9 cellular contexts compared by ENCODE assay signal in the genomic region with DNA sequence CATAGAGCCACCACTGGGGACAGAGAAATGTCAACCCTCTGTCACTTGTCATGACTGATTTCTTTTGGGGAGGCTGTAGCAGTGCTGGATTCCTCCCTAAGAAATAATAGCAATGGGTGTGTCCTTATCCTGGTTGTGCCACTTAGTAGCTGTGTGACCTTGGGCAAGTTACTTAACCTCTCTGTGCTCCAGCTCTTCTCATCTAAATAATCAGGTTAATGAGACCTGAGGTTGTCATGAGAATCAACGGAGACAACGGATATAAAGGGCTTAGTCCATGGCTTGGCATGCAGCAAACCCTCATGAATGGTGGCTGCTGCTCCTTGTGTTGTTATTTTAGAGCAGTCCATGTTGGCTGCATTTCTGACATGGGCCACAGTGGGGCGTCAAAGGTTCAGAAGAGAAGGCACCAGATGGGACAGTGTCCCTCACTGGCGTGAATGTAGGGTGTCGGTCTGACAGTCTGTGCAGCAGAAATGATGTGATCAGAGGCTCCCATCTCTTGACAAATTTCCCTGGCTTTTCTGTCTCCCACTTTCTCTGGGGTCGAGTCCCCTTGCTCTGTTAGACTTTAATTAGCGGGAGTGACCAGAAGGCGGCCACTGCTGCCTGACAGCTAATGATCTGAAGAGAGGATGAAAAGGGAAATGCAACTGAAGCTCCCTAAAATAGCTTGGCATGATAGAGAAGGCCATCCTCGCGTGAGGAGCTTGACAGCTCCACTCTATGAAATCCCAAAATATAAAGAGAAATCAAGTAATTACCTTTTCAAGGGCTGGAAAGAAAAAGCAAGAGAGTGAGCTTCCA.
DNase-seq lines count a peak whose midpoint lies in the region; ATAC-seq and TF ChIP-seq lines count a peak whose summit lies in the region.
"Had no signal": no experiment of that assay in that cellular context is flagged by ENCODE, and none has a peak within 500 bp of the region (broad histone marks: within the 10 kb centered on the region; RNA-seq: fewer than 3 reads in every experiment).

No MANE protein-coding gene starts in this region.

- H3K9me3 ChIP-seq in GM23248 (ENCODE audit: low read depth) (no peaks in the 10 kb centered on the region), T-helper 17 cell (ENCODE audit: control insufficient read depth, low read length, poor library complexity, severe bottlenecking) (no peaks in the 10 kb centered on the region)

- H3K4me1 Mint-ChIP-seq in endothelial cell (ENCODE audit: unreplicated experiment) (no peaks in the 10 kb centered on the region), T-helper 17 cell (no peaks in the 10 kb centered on the region)
- H3K4me1 Mint-ChIP-seq: naive B cell had no signal

- in situ Hi-C loops in GM23248 (cut with MboI) = loop anchor here (10.0 kb wide), 1 partner anchor 559 kb away; no protein-coding TSS in a partner anchor
- in situ Hi-C loops in KBM-7 (cut with MboI; ENCODE audit: low pct_unique_long_range_greater_than_20kb, low sequenced_read_pairs) = no loop called here
- in situ Hi-C loops in SK-MEL-5 (cut with HindIII; ENCODE audit: low pct_unique_long_range_greater_than_20kb, low sequenced_read_pairs) = no loop called here

- H3F3A ChIP-seq in GM23248 (ENCODE audit: insufficient read depth) = no peaks in the 10 kb centered on the region

- no peak overlapping the region for H3K23ac ChIP-seq in mesendoderm (ENCODE audit: low read length)

- H3K4me1 ChIP-seq in GM23248 (ENCODE audit: insufficient read depth) (no peaks in the 10 kb centered on the region), mesendoderm (ENCODE audit: control insufficient read depth, low read depth, low read length) (peaks cover 4% of the 10 kb centered on the region)

- no peaks in the 10 kb centered on the region for H3K79me1 ChIP-seq in mesendoderm (ENCODE audit: low read length)

- ATAC-seq in T-helper 17 cell = no peak

- H4K20me1 ChIP-seq in GM23248 (ENCODE audit: insufficient read depth) = no peaks in the 10 kb centered on the region

- no peaks in the 10 kb centered on the region for H3K36me3 Mint-ChIP-seq in endothelial cell (ENCODE audit: low read depth, unreplicated experiment)
- H3K36me3 Mint-ChIP-seq in T-helper 17 cell (ENCODE audit: low read depth) = no peaks in the 10 kb centered on the region
- H3K36me3 Mint-ChIP-seq: naive B cell had no signal

- peak overlapping the region; percentile 45; the same call in 1 of the 2 replicates for H3K4me3 ChIP-seq in GM23248
- no peak overlapping the region for H3K4me3 ChIP-seq in mesendoderm (ENCODE audit: low read length)

- TF ChIP-seq CTCF in 22Rv1 (IDR thresholded peaks at IDR 0.05) (peak; percentile 60), endothelial cell (IDR thresholded peaks at IDR 0.05; ENCODE audit: unreplicated experiment) (peak; percentile 72)

- DNase-seq in GM03348 (ENCODE audit: low spot score) = peak; percentile 58
- DNase-seq in GM23248 = peak; percentile 79
- DNase-seq in KBM-7 = peak; percentile 73
- peak; percentile 85 for DNase-seq in SK-MEL-5 (ENCODE audit: low read depth, low spot score)
- peak; percentile 85 for DNase-seq in endothelial cell (ENCODE audit: low spot score)
- peak; percentile 89 for DNase-seq in mesendoderm
- no peak for DNase-seq in T-helper 17 cell
- DNase-seq: naive B cell had no signal

- H4K8ac ChIP-seq in mesendoderm (ENCODE audit: low read depth, low read length) = no peak overlapping the region

- peak overlapping the region; percentile 42; the same call in 1 of the 2 replicates for H2AFZ ChIP-seq in GM23248

- H3K79me2 ChIP-seq in GM23248 (ENCODE audit: insufficient read depth) (no peaks in the 10 kb centered on the region), mesendoderm (ENCODE audit: control insufficient read depth, insufficient read depth, low read length) (no peaks in the 10 kb centered on the region)

- WGBS in GM23248 (ENCODE audit: low coverage in 1 of 2, low lambda C conversion rate in 2 of 2, missing lambda C conversion rate in 2 of 2), 2 experiments = 4 to 5% methylated on average over 10 of the region's 10 CpGs
- no CpG with 5 or more reads among the region's 10 CpGs for WGBS in mesendoderm (ENCODE audit: extremely low coverage, insufficient coverage, low lambda C conversion rate)

- H3K27ac ChIP-seq in 22Rv1 = no peak overlapping the region
- no peak overlapping the region for H3K27ac ChIP-seq in GM23248
- no peak overlapping the region for H3K27ac ChIP-seq in mesendoderm (ENCODE audit: low read depth, low read length)

- H3K27me3 ChIP-seq in GM23248 (replicated peaks; ENCODE audit: insufficient read depth) (no peaks in the 10 kb centered on the region), mesendoderm (ENCODE audit: insufficient read depth, low read length, poor library complexity) (no peaks in the 10 kb centered on the region)

- H2BK120ac ChIP-seq in mesendoderm (ENCODE audit: low read depth, low read length) = no peak overlapping the region

- H2BK5ac ChIP-seq in mesendoderm (ENCODE audit: low read length) = no peak overlapping the region

- H3K27me3 Mint-ChIP-seq in endothelial cell (ENCODE audit: unreplicated experiment) = no peaks in the 10 kb centered on the region
- H3K27me3 Mint-ChIP-seq in T-helper 17 cell = no peaks in the 10 kb centered on the region

- H3K27ac Mint-ChIP-seq in endothelial cell (ENCODE audit: unreplicated experiment) (no peak overlapping the region), T-helper 17 cell (no peak overlapping the region)
- H3K27ac Mint-ChIP-seq: naive B cell had no signal

- H2AK5ac ChIP-seq in mesendoderm (ENCODE audit: low read length) = no peak overlapping the region

- H3K9ac ChIP-seq in GM23248 (no peak overlapping the region), mesendoderm (ENCODE audit: low read length) (no peak overlapping the region)

- H3K18ac ChIP-seq in mesendoderm (ENCODE audit: low read length) = no peak overlapping the region

- no peaks in the 10 kb centered on the region for H3K9me2 ChIP-seq in GM23248 (ENCODE audit: insufficient read depth)

- H3K36me3 ChIP-seq in GM23248 (ENCODE audit: low read depth) (no peaks in the 10 kb centered on the region), mesendoderm (ENCODE audit: control insufficient read depth, insufficient read depth, low read length) (no peaks in the 10 kb centered on the region)

- no peak overlapping the region for H4K5ac ChIP-seq in mesendoderm (ENCODE audit: low read length)

- no peak overlapping the region for H3K4me3 Mint-ChIP-seq in endothelial cell (ENCODE audit: unreplicated experiment)
- H3K4me3 Mint-ChIP-seq in T-helper 17 cell = no peak overlapping the region
- H3K4me3 Mint-ChIP-seq: naive B cell had no signal

- H3K9me3 Mint-ChIP-seq in endothelial cell (ENCODE audit: unreplicated experiment) = no peaks in the 10 kb centered on the region

- no peak overlapping the region for H3K56ac ChIP-seq in mesendoderm (ENCODE audit: low read length)

- no peak overlapping the region for H3K4ac ChIP-seq in mesendoderm (ENCODE audit: low read depth, low read length)

- peak overlapping the region; percentile 35 for H3K4me2 ChIP-seq in GM23248 (ENCODE audit: unreplicated experiment)
- H3K4me2 ChIP-seq in mesendoderm (ENCODE audit: low read length) = no peak overlapping the region

- H2BK15ac ChIP-seq in mesendoderm (replicated peaks; ENCODE audit: low read depth) = no peak overlapping the region

Comparison
In these comparisons a context has a peak if more than half of its experiments do, and no peak if none do; other contexts are left out.
1. DNase-seq: peak in GM03348 (single experiment), GM23248 (single experiment), KBM-7 (single experiment), SK-MEL-5 (single experiment), endothelial cell (single experiment) and mesendoderm (single experiment); none in T-helper 17 cell (0 of 3).